Comparison of ENCODE assay signal across 1 cellular context in the genomic region with DNA sequence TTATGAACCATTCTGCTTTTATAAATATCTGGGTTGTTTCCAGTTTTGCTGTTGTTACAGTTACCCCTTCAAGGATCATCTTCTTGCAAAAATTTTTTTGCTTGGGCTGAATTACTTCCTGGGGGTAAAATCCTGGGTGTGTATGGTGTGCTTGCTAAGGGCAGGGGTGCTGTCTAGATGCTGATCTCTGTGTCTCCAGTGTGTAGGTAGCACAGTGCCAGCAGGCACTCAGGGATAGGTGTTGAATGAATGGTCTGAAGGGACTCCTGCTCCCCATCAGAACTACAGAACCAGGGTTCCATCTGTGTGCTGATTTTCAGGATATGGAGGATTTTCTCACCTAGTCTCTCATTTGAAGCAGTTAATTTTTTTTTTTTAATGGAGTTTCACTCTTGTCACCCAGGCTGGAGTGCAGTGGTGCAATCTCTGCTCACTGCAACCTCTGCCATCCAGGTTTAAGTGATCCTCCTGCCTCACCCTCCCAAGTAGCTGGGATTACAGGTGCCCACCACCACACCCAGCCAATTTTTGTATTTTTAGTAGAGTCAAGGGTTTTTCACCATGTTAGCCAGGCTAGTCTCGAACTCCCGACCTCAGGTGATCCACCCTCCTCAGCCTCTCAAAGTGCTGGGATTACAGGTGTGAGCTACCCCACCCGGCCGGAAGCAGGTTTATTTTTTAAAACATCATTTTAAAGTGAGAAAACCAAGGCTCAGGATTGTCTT.
TF ChIP-seq lines count a peak whose summit lies in the region.

No MANE protein-coding gene starts in this region.

TF ChIP-seq in H1, 55 proteins besides CTCF, POLR2A, EP300 and RAD21:
- no peak for TF ChIP-seq SP4 (IDR thresholded peaks at IDR 0.05; ENCODE audit: low read length)
- no peak for TF ChIP-seq NANOG (IDR thresholded peaks at IDR 0.05; ENCODE audit: insufficient read depth, low read depth, low read length, poor library complexity, severe bottlenecking)
- no peak for TF ChIP-seq PHF8 (conservative IDR thresholded peaks at IDR 0.05; ENCODE audit: low read depth, low read length)
- TF ChIP-seq SIRT6 (IDR thresholded peaks at IDR 0.05; ENCODE audit: low read length) = no peak
- TF ChIP-seq EGR1 (IDR thresholded peaks at IDR 0.05; ENCODE audit: borderline replicate concordance, low read depth, low read length) = no peak
- TF ChIP-seq, protein P1, sequence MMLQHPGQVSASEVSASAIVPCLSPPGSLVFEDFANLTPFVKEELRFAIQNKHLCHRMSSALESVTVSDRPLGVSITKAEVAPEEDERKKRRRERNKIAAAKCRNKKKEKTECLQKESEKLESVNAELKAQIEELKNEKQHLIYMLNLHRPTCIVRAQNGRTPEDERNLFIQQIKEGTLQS (IDR thresholded peaks at IDR 0.05; ENCODE audit: insufficient read depth, low read depth, low read length) = no peak
- no peak for TF ChIP-seq SIN3A (conservative IDR thresholded peaks at IDR 0.05 in 1 of 2, IDR thresholded peaks at IDR 0.05 in 1 of 2; ENCODE audit: low read depth in 1 of 2, low read length in 2 of 2)
- TF ChIP-seq CHD2 (IDR thresholded peaks at IDR 0.05; ENCODE audit: low read length) = no peak
- TF ChIP-seq, protein P2, sequence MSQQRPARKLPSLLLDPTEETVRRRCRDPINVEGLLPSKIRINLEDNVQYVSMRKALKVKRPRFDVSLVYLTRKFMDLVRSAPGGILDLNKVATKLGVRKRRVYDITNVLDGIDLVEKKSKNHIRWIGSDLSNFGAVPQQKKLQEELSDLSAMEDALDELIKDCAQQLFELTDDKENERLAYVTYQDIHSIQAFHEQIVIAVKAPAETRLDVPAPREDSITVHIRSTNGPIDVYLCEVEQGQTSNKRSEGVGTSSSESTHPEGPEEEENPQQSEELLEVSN (IDR thresholded peaks at IDR 0.05) = no peak
